12 cellular contexts compared by ENCODE assay signal in genomic region chr12:132077322-132078100, GRCh38.
"Had no signal": no experiment of that assay in that cellular context is flagged by ENCODE, and none has a peak within 500 bp of the region (broad histone marks: within the 10 kb centered on the region; RNA-seq: fewer than 3 reads in every experiment).

No MANE protein-coding gene starts in this region.

- H3K36me3 ChIP-seq: breast epithelium, uterus had no signal

- H3K4me3 ChIP-seq: breast epithelium, tibial nerve, uterus had no signal

- H3K27ac ChIP-seq: breast epithelium, tibial nerve had no signal

- ATAC-seq: left colon; stimulated activated effector memory CD8-positive, alpha-beta T cell treated with anti-CD3 and anti-CD28 coated beads, Interleukin-12 subunit alpha, Interleukin-12 subunit beta, amount 100 ng/mL, for 72 hours had no signal

- H3K4me1 ChIP-seq: breast epithelium, uterus had no signal

- DNase-seq: activated B cell treated with CpG ODN at 0.5 μM for 24 hours; activated CD4-positive, alpha-beta T cell treated with anti-CD3 and anti-CD28 coated beads, Interleukin-2, amount 10 ng/mL, durations not matched to agents 24 days and 14 days; activated CD8-positive, alpha-beta memory T cell treated with anti-CD3 and anti-CD28 coated beads, Interleukin-2, amount 50 U/mL, for 48 hours; activated naive CD4-positive, alpha-beta T cell treated with Interleukin-2 at 50 U/mL for 16 hours; left colon; mammary epithelial cell; naive B cell; retina had no signal

- H3K9me3 ChIP-seq: breast epithelium, tibial nerve, uterus had no signal

- H3K27me3 ChIP-seq: breast epithelium, tibial nerve, uterus had no signal
